In genomic region chr17:8376302-8377067, GRCh38 we compare ENCODE assay signal across 8 cellular contexts.
DNase-seq lines count a peak whose midpoint lies in the region; ATAC-seq and TF ChIP-seq lines count a peak whose summit lies in the region.

TSS of gene KRABD2 (minus strand) at chr17:8376704.

- no peaks in the 10 kb centered on the region for H3K9me3 Mint-ChIP-seq in natural killer cell treated with Interleukin-12 subunit alpha and Interleukin-12 subunit beta and Interleukin-15 and Interleukin-18, amount 100 ng/mL, for 72 hours

- ATAC-seq in GM21526 (IDR thresholded peaks at IDR 0.05; ENCODE audit: low FRiP score, unreplicated experiment), result peak; percentile 80
- ATAC-seq in natural killer cell treated with Interleukin-12 subunit alpha and Interleukin-12 subunit beta and Interleukin-15 and Interleukin-18, amount 100 ng/mL, for 72 hours, result peak; percentile 99

- H3K27ac ChIP-seq in KOPT-K1 (ENCODE audit: low read depth, low read length, poor library complexity, severe bottlenecking), result peak within 1 kb of the TSS; percentile 80

- H3K9me3 ChIP-seq in KOPT-K1 (ENCODE audit: insufficient read depth, low read length, poor library complexity, severe bottlenecking), result no peaks in the 10 kb centered on the region

- H3K36me3 ChIP-seq in KOPT-K1 (ENCODE audit: insufficient read depth, low read length), result peaks cover 59% of the 10 kb centered on the region

- H3K27me3 Mint-ChIP-seq in natural killer cell treated with Interleukin-12 subunit alpha and Interleukin-12 subunit beta and Interleukin-15 and Interleukin-18, amount 100 ng/mL, for 72 hours, result no peaks in the 10 kb centered on the region

- H3K4me3 Mint-ChIP-seq in natural killer cell treated with Interleukin-12 subunit alpha and Interleukin-12 subunit beta and Interleukin-15 and Interleukin-18, amount 100 ng/mL, for 72 hours, result peak within 1 kb of the TSS; percentile 86

- peak; percentile 47 for TF ChIP-seq CTCF in fibroblast of pulmonary artery (IDR thresholded peaks at IDR 0.05; ENCODE audit: low read length, missing control alignments)

- H3K4me3 ChIP-seq in fibroblast of pulmonary artery (replicated peaks; ENCODE audit: low read depth, low read length), result peak within 1 kb of the TSS; percentile 71

- DNase-seq in D341Med (ENCODE audit: low spot score) (peak; percentile 92), RPMI7951 (ENCODE audit: low read depth) (peak; percentile 82), fibroblast of pulmonary artery (ENCODE audit: low read depth) (peak; percentile 79)
- DNase-seq in activated T-helper 9 cell treated with anti-CD3 and anti-CD28 coated beads, Interleukin-2, amount 50 U/mL, for 16 hours (ENCODE audit: low read depth), result peak; percentile 83
- DNase-seq in natural killer cell treated with Interleukin-12 subunit alpha and Interleukin-12 subunit beta and Interleukin-15 and Interleukin-18, amount 100 ng/mL, for 72 hours (ENCODE audit: low spot score), result peak; percentile 92
- peak; percentile 64 to 87 (median 84) for DNase-seq in stimulated activated naive CD4-positive, alpha-beta T cell (lab: John Stamatoyannopoulos, UW)

- peaks cover 29 to 49% of the 10 kb centered on the region in 2 donors for H3K4me1 Mint-ChIP-seq in natural killer cell treated with Interleukin-12 subunit alpha and Interleukin-12 subunit beta and Interleukin-15 and Interleukin-18, amount 100 ng/mL, for 72 hours (ENCODE audit: low read depth in 2 of 2)

- peak within 1 kb of the TSS; percentile 71 to 83 for H3K27ac Mint-ChIP-seq in natural killer cell treated with Interleukin-12 subunit alpha and Interleukin-12 subunit beta and Interleukin-15 and Interleukin-18, amount 100 ng/mL, for 72 hours

- H3K36me3 Mint-ChIP-seq in natural killer cell treated with Interleukin-12 subunit alpha and Interleukin-12 subunit beta and Interleukin-15 and Interleukin-18, amount 100 ng/mL, for 72 hours, result peaks cover 45% of the 10 kb centered on the region

Comparison
In these comparisons a context has a peak if more than half of its experiments do, and no peak if none do; other contexts are left out.
1. Peak in every context shown above with its lines: DNase-seq, ATAC-seq, H3K4me3 ChIP-seq and H3K27ac ChIP-seq.